Comparison of ENCODE assay signal across 9 cellular contexts in genomic region chr3:186784820-186785516, GRCh38. TPM values are rescaled to one million over a fixed set of nuclear protein-coding genes. Genes with fewer than 3 reads are reported as not detected.
DNase-seq lines count a peak whose midpoint lies in the region; ATAC-seq and TF ChIP-seq lines count a peak whose summit lies in the region.
"Had no signal": no experiment of that assay in that cellular context is flagged by ENCODE, and none has a peak within 500 bp of the region (broad histone marks: within the 10 kb centered on the region; RNA-seq: fewer than 3 reads in every experiment).

No MANE protein-coding gene starts in this region.

- intact Hi-C loops in stomach (cut with DNase I; ENCODE audit: low total_unique reads), result loop anchor here (10.0 kb wide), 1 partner anchor 210 kb away; the partner anchor contains the start of gene DNAJB11

- H3K36me3 ChIP-seq in iPS DF 6.9 (ENCODE audit: control insufficient read depth, insufficient read depth, low read length) (peaks cover 51% of the 10 kb centered on the region; the same call in 1 of the 2 replicates), stomach (peaks cover 54 to 58% (median 57%) of the 10 kb centered on the region in 4 donors)

- no CpG with 5 or more reads among the region's 7 CpGs for WGBS in iPS DF 6.9 (ENCODE audit: insufficient coverage, insufficient read length)
- 3 to 7% (median 6%) methylated on average over 7 of the region's 7 CpGs for WGBS in stomach, 5 donors

- no peaks in the 10 kb centered on the region for H3K9me3 ChIP-seq in iPS DF 6.9 (ENCODE audit: control insufficient read depth, insufficient read depth, low read length)
- no peaks in the 10 kb centered on the region for H3K9me3 ChIP-seq in stomach

- no peak for TF ChIP-seq POLR2A in stomach (IDR thresholded peaks at IDR 0.05)

- H3K27ac ChIP-seq in iPS DF 6.9 (ENCODE audit: low read length) (no peak overlapping the region), stomach (peak overlapping the region in 4 of 5 donors; percentile 98 to 99 (median 98))

- H3K4me3 ChIP-seq in WI38 (ENCODE audit: low read depth, low read length) (peak overlapping the region; percentile 89), iPS DF 6.9 (ENCODE audit: low read length) (peak overlapping the region; percentile 76; the same call in 1 of the 2 replicates), stomach (peak overlapping the region; percentile 65 to 98 (median 80))

- TF ChIP-seq CTCF in WI38 (IDR thresholded peaks at IDR 0.05; ENCODE audit: low read depth, low read length) (no peak), stomach (IDR thresholded peaks at IDR 0.05) (no peak)

- ATAC-seq in HG02610 (IDR thresholded peaks at IDR 0.05; ENCODE audit: unreplicated experiment), result no peak

- no peak for TF ChIP-seq EP300 in stomach (IDR thresholded peaks at IDR 0.05)

- peak; percentile 23 for DNase-seq in SIG-M5 treated with dmso at 0.1 percent for 504 hours (lab: John Stamatoyannopoulos, UW; ENCODE audit: unreplicated experiment)
- no peak for DNase-seq in SIG-M5 (lab: John Stamatoyannopoulos, UW)
- DNase-seq in iPS DF 6.9 (ENCODE audit: low read depth, low spot score), result no peak
- DNase-seq in stomach, result no peak
- no peak for DNase-seq in middle frontal gyrus (ENCODE audit: extremely low spot score, low spot score)
- DNase-seq in HuH-7.5 (ENCODE audit: low spot score), result no peak

- H3K4me1 ChIP-seq in iPS DF 6.9 (ENCODE audit: control insufficient read depth, insufficient read depth, low read length), result no peaks in the 10 kb centered on the region
- peaks cover 40 to 63% (median 53%) of the 10 kb centered on the region in 4 donors for H3K4me1 ChIP-seq in stomach

- H3K27me3 ChIP-seq in iPS DF 6.9 (ENCODE audit: control insufficient read depth, insufficient read depth, low read length), result no peaks in the 10 kb centered on the region
- no peaks in the 10 kb centered on the region for H3K27me3 ChIP-seq in stomach

RNA-seq across cellular contexts. Expression of gene EIF4A2, which starts 1.6 kb away (rescaled TPM):
- 1,000 to 10,000 TPM in 1 of 5 donors, 100 to 1,000 TPM in 4; 165 to 1,058 (median 464) TPM for total RNA-seq in stomach
- polyA plus RNA-seq in stomach, result 100 to 1,000 TPM; 313 to 569 (median 319) TPM

RNA-seq across cellular contexts. Expression of gene RFC4, which starts 21.3 kb away (rescaled TPM):
- 100 to 1,000 TPM in 1 of 5 donors, 10 to 100 TPM in 2, 1 to 10 TPM in 1, not detected in 1; 3.2 to 121 (median 28.4) TPM for total RNA-seq in stomach
- 10 to 100 TPM; 13.1 to 25.2 (median 21.2) TPM for polyA plus RNA-seq in stomach

RNA-seq across cellular contexts. Expression of gene ADIPOQ, which starts 57.5 kb away (rescaled TPM):
- 10 to 100 TPM in 1 of 5 donors, 1 to 10 TPM in 2, under 1 TPM in 1, not detected in 1; under 0.01 to 11.1 (median 6.5) TPM for total RNA-seq in stomach
- polyA plus RNA-seq in stomach, result 1 to 10 TPM in 1 of 3 donors, under 1 TPM in 2; 0.13 to 1.4 (median 0.25) TPM
- total RNA-seq: Daoy had no signal
